In genomic region chr14:94926176-94926575, GRCh38 we compare ENCODE assay signal across 30 cellular contexts.
"Had no signal": no experiment of that assay in that cellular context is flagged by ENCODE, and none has a peak within 500 bp of the region (broad histone marks: within the 10 kb centered on the region; RNA-seq: fewer than 3 reads in every experiment).

No MANE protein-coding gene starts in this region.

- H3K36me3 ChIP-seq: neural progenitor cell, ovary, right lobe of liver, sigmoid colon, suprapubic skin, tibial artery, transverse colon, upper lobe of right lung, uterus had no signal

- H3K27me3 ChIP-seq: neural progenitor cell, ovary, right lobe of liver, sigmoid colon, testis, tibial artery, transverse colon, upper lobe of right lung, uterus had no signal

- H3K9ac ChIP-seq: neural progenitor cell, parathyroid adenoma had no signal

- H3K9me3 ChIP-seq: ovary, psoas muscle, right lobe of liver, sigmoid colon, suprapubic skin, testis, tibial artery, transverse colon, upper lobe of right lung, uterus had no signal

- H3K4me3 Mint-ChIP-seq: natural killer cell; nephron; neural progenitor cell; stimulated activated memory B cell treated with anti-CD40 and anti-IgM and Interleukin-4, amounts not matched to agents 10 μg/mL and 1 μg/mL and 100 μg/mL, for 72 hours; stimulated activated naive CD8-positive, alpha-beta T cell treated with anti-CD3 and anti-CD28 coated beads, Interleukin-15, amount 100 ng/mL, for 72 hours; type B pancreatic cell had no signal

- H3K27ac ChIP-seq: neural progenitor cell, ovary, parathyroid adenoma, psoas muscle, right lobe of liver, sigmoid colon, suprapubic skin, testis, tibial artery, transverse colon, upper lobe of right lung, uterus had no signal

- H3K36me3 Mint-ChIP-seq: natural killer cell; neural progenitor cell; stimulated activated memory B cell treated with anti-CD40 and anti-IgM and Interleukin-4, amounts not matched to agents 10 μg/mL and 1 μg/mL and 100 μg/mL, for 72 hours; type B pancreatic cell had no signal

- H3K9me3 Mint-ChIP-seq: natural killer cell, type B pancreatic cell had no signal

- H3K27me3 Mint-ChIP-seq: stimulated activated memory B cell treated with anti-CD40 and anti-IgM and Interleukin-4, amounts not matched to agents 10 μg/mL and 1 μg/mL and 100 μg/mL, for 72 hours; stimulated activated naive CD8-positive, alpha-beta T cell treated with anti-CD3 and anti-CD28 coated beads, Interleukin-15, amount 100 ng/mL, for 72 hours had no signal

- DNase-seq: natural killer cell; occipital lobe; ovary; posterior cingulate gyrus; psoas muscle; right cardiac atrium; right lobe of liver; sigmoid colon; small intestine; stimulated activated CD4-positive, alpha-beta T cell treated with anti-CD3 and anti-CD28 coated beads, Interleukin-12 subunit alpha, Interleukin-12 subunit beta, amount 100 ng/mL, for 4 hours; stimulated activated CD4-positive, alpha-beta T cell treated with anti-CD3 and anti-CD28 coated beads, Interleukin-1b, Interleukin-23, amount 100 ng/mL, for 48 hours; stimulated activated CD4-positive, alpha-beta T cell treated with anti-CD3 and anti-CD28 coated beads, Interleukin-4, amount 100 ng/mL, for 1 hour; stimulated activated CD4-positive, alpha-beta T cell treated with anti-CD3 and anti-CD28 coated beads, Interleukin-4, amount 100 ng/mL, for 4 hours; stimulated activated CD8-positive, alpha-beta memory T cell treated with anti-CD3 and anti-CD28 coated beads, Interleukin-4, amount 100 ng/mL, for 48 hours; stimulated activated naive CD4-positive, alpha-beta T cell; stimulated activated naive CD8-positive, alpha-beta T cell treated with anti-CD3 and anti-CD28 coated beads, Interleukin-15, amount 100 ng/mL, for 72 hours; stimulated activated naive CD8-positive, alpha-beta T cell treated with anti-CD3 and anti-CD28 coated beads, Interleukin-15, Interleukin-2, amounts not matched to agents 100 U/mL and 50 U/mL, for 24 hours; substantia nigra; tibial artery; transverse colon; upper lobe of right lung; uterus had no signal

- H3K27ac Mint-ChIP-seq: natural killer cell; nephron; neural progenitor cell; progenitor cell of endocrine pancreas; stimulated activated memory B cell treated with anti-CD40 and anti-IgM and Interleukin-4, amounts not matched to agents 10 μg/mL and 1 μg/mL and 100 μg/mL, for 72 hours; type B pancreatic cell had no signal

- H3K4me1 Mint-ChIP-seq: natural killer cell; nephron; neural progenitor cell; stimulated activated memory B cell treated with anti-CD40 and anti-IgM and Interleukin-4, amounts not matched to agents 10 μg/mL and 1 μg/mL and 100 μg/mL, for 72 hours; stimulated activated naive CD8-positive, alpha-beta T cell treated with anti-CD3 and anti-CD28 coated beads, Interleukin-15, amount 100 ng/mL, for 72 hours had no signal

- H3K4me1 ChIP-seq: neural progenitor cell, parathyroid adenoma, psoas muscle, right lobe of liver, sigmoid colon, suprapubic skin, testis, transverse colon, upper lobe of right lung, uterus had no signal

- ATAC-seq: natural killer cell; psoas muscle; right cardiac atrium; stimulated activated naive CD8-positive, alpha-beta T cell treated with anti-CD3 and anti-CD28 coated beads, Interleukin-15, amount 100 ng/mL, for 72 hours; stimulated activated naive CD8-positive, alpha-beta T cell treated with anti-CD3 and anti-CD28 coated beads, Interleukin-15, Interleukin-2, amounts not matched to agents 100 U/mL and 50 U/mL, for 24 hours had no signal

- H3K4me3 ChIP-seq: neural progenitor cell, ovary, psoas muscle, right lobe of liver, sigmoid colon, suprapubic skin, testis, tibial artery, transverse colon, upper lobe of right lung, uterus had no signal
